ENCODE assay signal across 18 cellular contexts in the genomic region with DNA sequence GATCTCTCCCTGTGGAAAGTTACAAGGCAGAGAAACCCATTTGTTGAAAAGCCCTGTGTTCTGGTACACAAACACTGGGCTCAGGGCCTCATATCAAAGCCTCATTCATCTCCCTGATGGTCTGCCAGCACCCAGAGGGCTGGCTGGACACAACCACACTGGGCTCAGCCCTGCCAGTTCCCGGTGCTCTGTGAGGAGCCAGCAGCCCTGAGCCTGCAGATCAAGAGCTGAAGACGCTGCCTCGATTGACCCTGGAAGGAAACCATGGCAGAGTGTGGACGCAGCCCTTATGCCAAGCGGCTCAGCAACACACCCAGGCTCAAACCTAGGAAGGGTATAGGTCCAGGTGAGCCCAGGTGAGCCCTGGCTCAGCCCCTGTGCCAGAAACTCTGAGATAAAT. TPM values are rescaled to one million over a fixed set of nuclear protein-coding genes. Genes with fewer than 3 reads are reported as not detected.
A peak's percentile ranks its signal among the peaks of the same experiment; 100 is the strongest.
DNase-seq lines count a peak whose midpoint lies in the region; ATAC-seq and TF ChIP-seq lines count a peak whose summit lies in the region.
"Had no signal": no experiment of that assay in that cellular context is flagged by ENCODE, and none has a peak within 500 bp of the region (broad histone marks: within the 10 kb centered on the region; RNA-seq: fewer than 3 reads in every experiment).

No MANE protein-coding gene starts in this region.

- H3K4me1 ChIP-seq in liver (ENCODE audit: control insufficient read depth in 4 of 4, insufficient read depth in 4 of 4, low read length in 3 of 4) = peaks cover 11 to 32% (median 27%) of the 10 kb centered on the region in 4 donors

- no peaks in the 10 kb centered on the region for H3K9me3 Mint-ChIP-seq in stimulated activated effector memory CD8-positive, alpha-beta T cell treated with anti-CD3 and anti-CD28 coated beads, Interleukin-12 subunit alpha, Interleukin-12 subunit beta, amount 100 ng/mL, for 72 hours
- H3K9me3 Mint-ChIP-seq: naive thymus-derived CD8-positive, alpha-beta T cell had no signal

- peaks cover 49% of the 10 kb centered on the region for H3K4me1 Mint-ChIP-seq in stimulated activated effector memory CD8-positive, alpha-beta T cell treated with anti-CD3 and anti-CD28 coated beads, Interleukin-12 subunit alpha, Interleukin-12 subunit beta, amount 100 ng/mL, for 72 hours

- DNase-seq in NB4 (ENCODE audit: low read depth) (no peak), cerebellum (ENCODE audit: low spot score) (peak; percentile 77), putamen (ENCODE audit: low spot score) (peak; percentile 94), NOMO-1 treated with dmso at 0.1 percent for 144 hours (lab: John Stamatoyannopoulos, UW; ENCODE audit: unreplicated experiment) (no peak)
- DNase-seq in stimulated activated effector memory CD8-positive, alpha-beta T cell treated with anti-CD3 and anti-CD28 coated beads, Interleukin-12 subunit alpha, Interleukin-12 subunit beta, amount 100 ng/mL, for 72 hours (ENCODE audit: low spot score in 2 of 2) = no peak
- DNase-seq: activated CD8-positive, alpha-beta memory T cell treated with anti-CD3 and anti-CD28 coated beads for 24 hours; foreskin fibroblast; GOT3; left ventricle myocardium inferior; naive thymus-derived CD8-positive, alpha-beta T cell; NCI-H1930; T-helper 2 cell; testis had no signal

- H3K4me3 Mint-ChIP-seq in stimulated activated effector memory CD8-positive, alpha-beta T cell treated with anti-CD3 and anti-CD28 coated beads, Interleukin-12 subunit alpha, Interleukin-12 subunit beta, amount 100 ng/mL, for 72 hours = no peak overlapping the region

- no peaks in the 10 kb centered on the region for H3K27me3 ChIP-seq in liver (ENCODE audit: control insufficient read depth in 4 of 4, insufficient read depth in 4 of 4, low read length in 3 of 4)
- H3K27me3 ChIP-seq: testis had no signal

- H3K27ac ChIP-seq in liver (ENCODE audit: low read depth in 1 of 2, low read length in 2 of 2) = peak overlapping the region; percentile 6 to 23
- H3K27ac ChIP-seq: left ventricle myocardium inferior, testis had no signal

- peaks cover 0 to 12% (median 8%) of the 10 kb centered on the region in 4 donors for H3K36me3 ChIP-seq in liver (ENCODE audit: control insufficient read depth in 4 of 4, insufficient read depth in 3 of 4, low read depth in 1 of 4, low read length in 3 of 4)

- no peak overlapping the region for H3K27ac Mint-ChIP-seq in stimulated activated effector memory CD8-positive, alpha-beta T cell treated with anti-CD3 and anti-CD28 coated beads, Interleukin-12 subunit alpha, Interleukin-12 subunit beta, amount 100 ng/mL, for 72 hours

- TF ChIP-seq CTCF in NB4 (IDR thresholded peaks at IDR 0.05; ENCODE audit: low read depth, low read length) (no peak), liver (IDR thresholded peaks at IDR 0.05; ENCODE audit: low read depth, low read length, missing input control) (no peak)

- no peaks in the 10 kb centered on the region for H3K9me3 ChIP-seq in liver (ENCODE audit: control insufficient read depth in 4 of 4, low read length in 3 of 4)
- H3K9me3 ChIP-seq: left ventricle myocardium inferior, testis had no signal

- no peak for ATAC-seq in stimulated activated effector memory CD8-positive, alpha-beta T cell treated with anti-CD3 and anti-CD28 coated beads, Interleukin-12 subunit alpha, Interleukin-12 subunit beta, amount 100 ng/mL, for 72 hours
- ATAC-seq in HG03571 (IDR thresholded peaks at IDR 0.05; ENCODE audit: unreplicated experiment) (no peak), HG03354 (IDR thresholded peaks at IDR 0.05; ENCODE audit: poor library complexity, severe bottlenecking, unreplicated experiment) (no peak)
- ATAC-seq: activated CD4-positive, CD25-positive, alpha-beta regulatory T cell treated with anti-CD3 and anti-CD28 coated beads, Interleukin-2, amount 50 U/mL, for 24 hours; naive thymus-derived CD8-positive, alpha-beta T cell; Right ventricle myocardium inferior had no signal

- H3K36me3 Mint-ChIP-seq in stimulated activated effector memory CD8-positive, alpha-beta T cell treated with anti-CD3 and anti-CD28 coated beads, Interleukin-12 subunit alpha, Interleukin-12 subunit beta, amount 100 ng/mL, for 72 hours = peaks cover 6% of the 10 kb centered on the region

- 54% methylated on average over 5 of the region's 5 CpGs for WGBS in liver

- no peak for TF ChIP-seq POLR2A in NB4 (IDR thresholded peaks at IDR 0.05; ENCODE audit: extremely low read depth, insufficient read length)

- H3K4me3 ChIP-seq in NB4 (ENCODE audit: low read depth, low read length) (peak overlapping the region; percentile 83), liver (ENCODE audit: low read depth in 1 of 3, low read length in 3 of 3) (no peak overlapping the region)
- H3K4me3 ChIP-seq: left ventricle myocardium inferior, testis had no signal

- H3K9ac ChIP-seq in liver (ENCODE audit: low read depth in 1 of 2, low read length in 2 of 2) = no peak overlapping the region

- TF ChIP-seq RAD21 in liver (IDR thresholded peaks at IDR 0.05) = no peak

TF ChIP-seq in liver, 16 proteins besides CTCF, POLR2A, EP300 and RAD21:
- TF ChIP-seq FOXA1 (IDR thresholded peaks at IDR 0.05) (no peak), RXRA (IDR thresholded peaks at IDR 0.05) (no peak), HNF4A (conservative IDR thresholded peaks at IDR 0.05) (no peak), TAF1 (conservative IDR thresholded peaks at IDR 0.05) (no peak), EGR1 (IDR thresholded peaks at IDR 0.05; ENCODE audit: low read depth in 2 of 2) (no peak), HNF4G (IDR thresholded peaks at IDR 0.05) (no peak), NR2F2 (IDR thresholded peaks at IDR 0.05) (no peak)
- TF ChIP-seq, protein P1, sequence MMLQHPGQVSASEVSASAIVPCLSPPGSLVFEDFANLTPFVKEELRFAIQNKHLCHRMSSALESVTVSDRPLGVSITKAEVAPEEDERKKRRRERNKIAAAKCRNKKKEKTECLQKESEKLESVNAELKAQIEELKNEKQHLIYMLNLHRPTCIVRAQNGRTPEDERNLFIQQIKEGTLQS (IDR thresholded peaks at IDR 0.05) = no peak
- TF ChIP-seq, protein P2, sequence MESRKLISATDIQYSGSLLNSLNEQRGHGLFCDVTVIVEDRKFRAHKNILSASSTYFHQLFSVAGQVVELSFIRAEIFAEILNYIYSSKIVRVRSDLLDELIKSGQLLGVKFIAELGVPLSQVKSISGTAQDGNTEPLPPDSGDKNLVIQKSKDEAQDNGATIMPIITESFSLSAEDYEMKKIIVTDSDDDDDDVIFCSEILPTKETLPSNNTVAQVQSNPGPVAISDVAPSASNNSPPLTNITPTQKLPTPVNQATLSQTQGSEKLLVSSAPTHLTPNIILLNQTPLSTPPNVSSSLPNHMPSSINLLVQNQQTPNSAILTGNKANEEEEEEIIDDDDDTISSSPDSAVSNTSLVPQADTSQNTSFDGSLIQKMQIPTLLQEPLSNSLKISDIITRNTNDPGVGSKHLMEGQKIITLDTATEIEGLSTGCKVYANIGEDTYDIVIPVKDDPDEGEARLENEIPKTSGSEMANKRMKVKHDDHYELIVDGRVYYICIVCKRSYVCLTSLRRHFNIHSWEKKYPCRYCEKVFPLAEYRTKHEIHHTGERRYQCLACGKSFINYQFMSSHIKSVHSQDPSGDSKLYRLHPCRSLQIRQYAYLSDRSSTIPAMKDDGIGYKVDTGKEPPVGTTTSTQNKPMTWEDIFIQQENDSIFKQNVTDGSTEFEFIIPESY (IDR thresholded peaks at IDR 0.05) = no peak

RNA-seq across cellular contexts. Expression of gene SLC39A11, which starts 2.6 kb away (rescaled TPM):
- total RNA-seq in cerebellum (8.0 TPM), liver (10 to 100 TPM; 34.6 to 44.9 TPM)
- 10 to 100 TPM; 18.9 to 21.8 TPM for polyA plus RNA-seq in liver

Comparison
In these comparisons a context has a peak if more than half of its experiments do, and no peak if none do; other contexts are left out.
1. DNase-seq: peak in cerebellum (single experiment) and putamen (single experiment); none in NB4 (single experiment), stimulated activated effector memory CD8-positive, alpha-beta T cell treated with anti-CD3 and anti-CD28 coated beads, Interleukin-12 subunit alpha, Interleukin-12 subunit beta, amount 100 ng/mL, for 72 hours (0 of 2) and NOMO-1 treated with dmso at 0.1 percent for 144 hours (single experiment).